ENCODE assay signal across 22 cellular contexts in the genomic region with DNA sequence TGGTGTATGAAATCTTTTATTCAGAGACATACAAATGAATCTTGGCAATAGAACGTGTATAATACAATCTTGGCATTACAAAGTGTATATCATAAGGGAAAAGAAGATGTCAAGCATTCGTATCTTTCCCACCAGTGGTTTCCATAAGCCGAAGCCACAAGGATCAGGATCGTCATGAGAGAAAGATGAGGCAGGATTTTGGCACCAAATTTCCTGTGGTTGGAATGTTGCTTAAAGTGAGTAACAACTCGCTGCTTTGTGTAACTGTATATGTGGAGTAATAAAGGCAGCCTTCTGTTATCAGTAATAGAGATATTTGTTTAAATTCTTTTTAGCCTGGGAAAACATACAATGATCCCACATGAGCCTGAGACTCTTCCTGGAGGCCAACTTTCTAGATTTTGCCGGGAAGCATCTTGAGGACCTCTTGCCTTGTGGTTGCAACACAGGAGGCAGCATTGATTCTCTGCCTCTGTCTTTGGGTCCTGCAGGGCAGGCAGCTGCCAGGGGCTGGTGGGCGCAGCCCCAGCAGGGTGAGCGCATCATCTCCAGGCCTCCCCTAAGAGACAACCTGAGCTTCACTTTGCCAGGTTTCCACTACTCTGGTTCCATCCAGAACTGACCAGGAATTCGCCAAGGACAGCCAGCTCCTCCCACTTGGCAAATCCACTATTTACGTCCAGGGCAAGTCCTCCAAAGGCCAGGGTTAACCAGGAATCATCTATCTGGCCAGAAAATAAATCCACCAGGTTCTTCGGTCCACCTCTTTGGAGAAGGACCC.
DNase-seq lines count a peak whose midpoint lies in the region; ATAC-seq, FAIRE-seq and TF ChIP-seq lines count a peak whose summit lies in the region.
"Had no signal": no experiment of that assay in that cellular context is flagged by ENCODE, and none has a peak within 500 bp of the region (broad histone marks: within the 10 kb centered on the region; RNA-seq: fewer than 3 reads in every experiment).

No MANE protein-coding gene starts in this region.

- POLR2A ChIA-PET in T-cell (lab: Charles Lee): no interaction called here

- H3F3A ChIP-seq in GM23248 (ENCODE audit: insufficient read depth): peaks cover 31% of the 10 kb centered on the region

- CTCF ChIA-PET in T-cell (lab: Charles Lee): no interaction called here

- H3K4me1 Mint-ChIP-seq in astrocyte (ENCODE audit: low read depth, unreplicated experiment) (peaks cover 17% of the 10 kb centered on the region), T-cell (no peaks in the 10 kb centered on the region)
- H3K4me1 Mint-ChIP-seq: GM23338 had no signal

- no peak for ATAC-seq in GM19452 (IDR thresholded peaks at IDR 0.05; ENCODE audit: unreplicated experiment)
- ATAC-seq in T-cell (replicated peaks in 1 of 4): no peak
- ATAC-seq: GM23338, left ventricle myocardium superior had no signal

- H3K4me1 ChIP-seq in GM23248 (ENCODE audit: insufficient read depth): peaks cover 28% of the 10 kb centered on the region
- peaks cover 34% of the 10 kb centered on the region for H3K4me1 ChIP-seq in astrocyte (ENCODE audit: insufficient read depth, low read length)
- H3K4me1 ChIP-seq in sigmoid colon: no peaks in the 10 kb centered on the region

- H3K27ac ChIP-seq in GM23248 (peak overlapping the region; percentile 74), astrocyte (ENCODE audit: low read depth, low read length) (peak overlapping the region; percentile 67), sigmoid colon (no peak overlapping the region)

- H3K9me3 ChIP-seq in GM23248 (ENCODE audit: low read depth) (no peaks in the 10 kb centered on the region), astrocyte (ENCODE audit: insufficient read depth, low read depth, low read length) (peaks cover 8% of the 10 kb centered on the region), sigmoid colon (peaks cover 0 to 6% (median 0%) of the 10 kb centered on the region in 4 donors)

- H3K4me2 ChIP-seq in GM23248 (ENCODE audit: unreplicated experiment) (no peak overlapping the region), astrocyte (ENCODE audit: low read length) (peak overlapping the region; percentile 38)
- H3K4me2 ChIP-seq: GM23338 had no signal

- no peak for TF ChIP-seq CTCF in astrocyte (IDR thresholded peaks at IDR 0.05; ENCODE audit: insufficient read depth, low read depth, low read length)
- peak; percentile 79 for TF ChIP-seq CTCF in subcutaneous adipose tissue (IDR thresholded peaks at IDR 0.05; ENCODE audit: low read depth)
- TF ChIP-seq CTCF in sigmoid colon (IDR thresholded peaks at IDR 0.05): no peak

- H3K27ac Mint-ChIP-seq in astrocyte (ENCODE audit: unreplicated experiment) (no peak overlapping the region), T-cell (no peak overlapping the region)
- H3K27ac Mint-ChIP-seq: brain; CD4-positive, alpha-beta T cell; GM23338; type B pancreatic cell had no signal

- H3K36me3 ChIP-seq in GM23248 (ENCODE audit: low read depth): no peaks in the 10 kb centered on the region
- H3K36me3 ChIP-seq in astrocyte (ENCODE audit: insufficient read depth, low read length): no peaks in the 10 kb centered on the region
- H3K36me3 ChIP-seq in sigmoid colon: no peaks in the 10 kb centered on the region

- no peaks in the 10 kb centered on the region for H4K20me1 ChIP-seq in GM23248 (ENCODE audit: insufficient read depth)
- no peaks in the 10 kb centered on the region for H4K20me1 ChIP-seq in astrocyte (ENCODE audit: insufficient read depth, low read length)

- H3K4me3 Mint-ChIP-seq in astrocyte (ENCODE audit: unreplicated experiment) (no peak overlapping the region), T-cell (no peak overlapping the region)
- H3K4me3 Mint-ChIP-seq: brain; CD4-positive, alpha-beta T cell; GM23338; type B pancreatic cell had no signal

- no peak overlapping the region for H3K4me3 ChIP-seq in GM23248
- no peak overlapping the region for H3K4me3 ChIP-seq in astrocyte (ENCODE audit: insufficient read depth, low read depth, low read length)
- no peak overlapping the region for H3K4me3 ChIP-seq in sigmoid colon
- H3K4me3 ChIP-seq: GM23338 had no signal

- WGBS in GM23248 (ENCODE audit: low coverage in 1 of 2, low lambda C conversion rate in 2 of 2, missing lambda C conversion rate in 2 of 2), 2 experiments: 46 to 54% methylated on average over 11 of the region's 11 CpGs
- WGBS in sigmoid colon, 2 donors: 66 to 76% methylated on average over 11 of the region's 11 CpGs

- peak; percentile 85 for FAIRE-seq in astrocyte (lab: Jason Lieb, UNC)
- FAIRE-seq: GM12892 had no signal

- H3K79me2 ChIP-seq in GM23248 (ENCODE audit: insufficient read depth) (no peaks in the 10 kb centered on the region), astrocyte (ENCODE audit: insufficient read depth, low read length) (no peaks in the 10 kb centered on the region)

- H3K27me3 ChIP-seq in GM23248 (replicated peaks; ENCODE audit: insufficient read depth) (no peaks in the 10 kb centered on the region), astrocyte (ENCODE audit: insufficient read depth, low read length) (no peaks in the 10 kb centered on the region), sigmoid colon (no peaks in the 10 kb centered on the region)

- H3K9me3 Mint-ChIP-seq in astrocyte (ENCODE audit: unreplicated experiment) (peaks cover 15% of the 10 kb centered on the region), T-cell (peaks cover 10 to 16% (median 15%) of the 10 kb centered on the region in 3 donors)

- in situ Hi-C loops in GM23248 (cut with MboI): no loop called here

- intact Hi-C loops in sigmoid colon (cut with DNase I): no loop called here

- no peaks in the 10 kb centered on the region for H3K9me2 ChIP-seq in GM23248 (ENCODE audit: insufficient read depth)

- H2AFZ ChIP-seq in GM23248: no peak overlapping the region
- H2AFZ ChIP-seq in astrocyte (ENCODE audit: low read depth, low read length): no peak overlapping the region
- H2AFZ ChIP-seq: GM23338 had no signal

- H3K36me3 Mint-ChIP-seq in astrocyte (ENCODE audit: low read depth, unreplicated experiment) (peaks cover 2% of the 10 kb centered on the region), T-cell (no peaks in the 10 kb centered on the region)
- H3K36me3 Mint-ChIP-seq: brain, type B pancreatic cell had no signal

- H3K27me3 Mint-ChIP-seq in astrocyte (ENCODE audit: low read depth, unreplicated experiment): peaks cover 17% of the 10 kb centered on the region
- H3K27me3 Mint-ChIP-seq in T-cell: peaks cover 20 to 36% of the 10 kb centered on the region in 2 donors

- H3K9ac ChIP-seq in GM23248: peak overlapping the region; percentile 36
- peak overlapping the region; percentile 52 for H3K9ac ChIP-seq in astrocyte (ENCODE audit: low read length)

- TF ChIP-seq EP300 in sigmoid colon (IDR thresholded peaks at IDR 0.05): no peak

- TF ChIP-seq POLR2A in sigmoid colon (IDR thresholded peaks at IDR 0.05): no peak

- DNase-seq in GM23248: peak; percentile 82
- peak; percentile 100 for DNase-seq in astrocyte (ENCODE audit: low read depth)
- DNase-seq in foreskin melanocyte: peak; percentile 1
- no peak for DNase-seq in sigmoid colon
- DNase-seq in T-cell: no peak
- no peak for DNase-seq in Ammon's horn (ENCODE audit: low spot score)
- DNase-seq: activated CD4-positive, alpha-beta T cell treated with anti-CD3 and anti-CD28 coated beads for 1 hour; activated naive CD4-positive, alpha-beta T cell; CD4-positive, alpha-beta T cell; foreskin fibroblast; left ventricle myocardium superior; NCI-H2081; NCI-H524 treated with DMSO at 0.1 percent for 48 hours; stimulated activated CD4-positive, alpha-beta T cell treated with anti-CD3 and anti-CD28 coated beads, Interleukin-12 subunit alpha, Interleukin-12 subunit beta, amount 100 ng/mL, for 4 hours; stimulated activated naive CD4-positive, alpha-beta T cell; T1000 had no signal

Comparison
In these comparisons a context has a peak if more than half of its experiments do, and no peak if none do; other contexts are left out.
1. DNase-seq: peak in GM23248 (single experiment), astrocyte (single experiment) and foreskin melanocyte (single experiment); none in sigmoid colon (single experiment), T-cell (0 of 34) and Ammon's horn (single experiment).
2. H3K27ac ChIP-seq: peak in GM23248 (single experiment) and astrocyte (single experiment); none in sigmoid colon (0 of 4).